30 cellular contexts compared by ENCODE assay signal in the genomic region with DNA sequence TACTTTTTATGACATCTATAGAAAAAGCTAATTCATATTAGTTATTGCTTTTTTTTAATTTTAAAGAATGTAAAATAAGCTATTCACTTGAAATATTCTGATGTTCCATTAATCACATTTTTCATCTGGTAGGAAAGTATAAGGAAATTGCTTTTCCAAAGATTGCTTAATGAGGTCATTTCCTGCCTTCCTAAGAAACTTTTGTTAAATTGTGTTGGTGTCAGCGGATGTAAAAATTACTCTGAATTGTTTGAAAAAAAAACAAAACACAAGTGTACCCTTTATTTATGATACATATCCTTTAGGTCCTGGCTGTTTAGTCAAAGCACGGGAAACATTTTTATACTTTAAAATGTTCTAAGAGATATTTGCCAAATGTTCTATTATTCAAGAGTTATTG.
"Had no signal": no experiment of that assay in that cellular context is flagged by ENCODE, and none has a peak within 500 bp of the region (broad histone marks: within the 10 kb centered on the region; RNA-seq: fewer than 3 reads in every experiment).

No MANE protein-coding gene starts in this region.

- H3K27ac Mint-ChIP-seq: immature natural killer cell; mesothelial cell of epicardium; naive B cell; natural killer cell; nephron progenitor cell; progenitor cell of endocrine pancreas; stimulated activated naive B cell treated with anti-CD40 and anti-IgM and Interleukin-4, amounts not matched to agents 10 μg/mL and 1 μg/mL and 100 μg/mL, for 72 hours had no signal

- FAIRE-seq: islet of Langerhans, kidney had no signal

- H3K4me3 ChIP-seq: left ventricle myocardium inferior, lung, ovary, skin epidermis, stomach, testis, thyroid gland, transverse colon, upper lobe of left lung, vagina had no signal

- H3K4me3 Mint-ChIP-seq: immature natural killer cell; mesothelial cell of epicardium; naive B cell; natural killer cell; nephron progenitor cell; stimulated activated naive B cell treated with anti-CD40 and anti-IgM and Interleukin-4, amounts not matched to agents 10 μg/mL and 1 μg/mL and 100 μg/mL, for 72 hours had no signal

- H3K9me3 ChIP-seq: ovary, testis, thyroid gland, upper lobe of left lung, vagina had no signal

- H3K4me1 Mint-ChIP-seq: immature natural killer cell; mesothelial cell of epicardium; naive B cell; natural killer cell; nephron progenitor cell; stimulated activated naive B cell treated with anti-CD40 and anti-IgM and Interleukin-4, amounts not matched to agents 10 μg/mL and 1 μg/mL and 100 μg/mL, for 72 hours had no signal

- DNase-seq: hypothalamus; immature natural killer cell; kidney; left colon; left ventricle myocardium inferior; mesendoderm; naive B cell; natural killer cell; nephron progenitor cell; ovary; retina; right cardiac atrium; stimulated activated CD4-positive, alpha-beta T cell treated with anti-CD3 and anti-CD28 coated beads, Interleukin-12 subunit alpha, Interleukin-12 subunit beta, amount 100 ng/mL, for 4 hours; stimulated activated CD4-positive, alpha-beta T cell treated with anti-CD3 and anti-CD28 coated beads, Interleukin-15, amount 100 ng/mL, for 24 hours; stimulated activated CD4-positive, alpha-beta T cell treated with anti-CD3 and anti-CD28 coated beads, Interleukin-2, amount 100 ng/mL, for 24 hours; stimulated activated CD4-positive, alpha-beta T cell treated with anti-CD3 and anti-CD28 coated beads, Interleukin-4, amount 100 ng/mL, for 1 hour; stimulated activated naive B cell treated with anti-CD40 and anti-IgM and Interleukin-4, amounts not matched to agents 10 μg/mL and 1 μg/mL and 100 μg/mL, for 72 hours; stimulated activated naive CD8-positive, alpha-beta T cell treated with anti-CD3 and anti-CD28 coated beads, Interleukin-15, Interleukin-2, amounts not matched to agents 100 U/mL and 50 U/mL, for 24 hours; stomach; testis; thyroid gland; transverse colon; upper lobe of left lung had no signal

- ATAC-seq: left colon; natural killer cell; right cardiac atrium; sciatic nerve; stimulated activated naive B cell treated with anti-CD40 and anti-IgM and Interleukin-4, amounts not matched to agents 10 μg/mL and 1 μg/mL and 100 μg/mL, for 72 hours; stimulated activated naive CD8-positive, alpha-beta T cell treated with anti-CD3 and anti-CD28 coated beads, Interleukin-15, Interleukin-2, amounts not matched to agents 100 U/mL and 50 U/mL, for 24 hours had no signal

- H3K27me3 ChIP-seq: ovary, stomach, testis, thyroid gland, transverse colon, upper lobe of left lung, vagina had no signal

- H3K36me3 Mint-ChIP-seq: naive B cell; natural killer cell; stimulated activated naive B cell treated with anti-CD40 and anti-IgM and Interleukin-4, amounts not matched to agents 10 μg/mL and 1 μg/mL and 100 μg/mL, for 72 hours had no signal

- H3K4me1 ChIP-seq: left ventricle myocardium inferior, stomach, testis, thyroid gland, transverse colon, upper lobe of left lung, vagina had no signal

- H3K27me3 Mint-ChIP-seq: naive B cell; progenitor cell of endocrine pancreas; stimulated activated naive B cell treated with anti-CD40 and anti-IgM and Interleukin-4, amounts not matched to agents 10 μg/mL and 1 μg/mL and 100 μg/mL, for 72 hours had no signal

- H3K36me3 ChIP-seq: left ventricle myocardium inferior, ovary, stomach, thyroid gland, transverse colon, upper lobe of left lung, vagina had no signal

- H3K27ac ChIP-seq: left ventricle myocardium inferior, ovary, skin epidermis, stomach, testis, thyroid gland, transverse colon, upper lobe of left lung, vagina had no signal
